Comparison of ENCODE assay signal across 21 cellular contexts in the genomic region with DNA sequence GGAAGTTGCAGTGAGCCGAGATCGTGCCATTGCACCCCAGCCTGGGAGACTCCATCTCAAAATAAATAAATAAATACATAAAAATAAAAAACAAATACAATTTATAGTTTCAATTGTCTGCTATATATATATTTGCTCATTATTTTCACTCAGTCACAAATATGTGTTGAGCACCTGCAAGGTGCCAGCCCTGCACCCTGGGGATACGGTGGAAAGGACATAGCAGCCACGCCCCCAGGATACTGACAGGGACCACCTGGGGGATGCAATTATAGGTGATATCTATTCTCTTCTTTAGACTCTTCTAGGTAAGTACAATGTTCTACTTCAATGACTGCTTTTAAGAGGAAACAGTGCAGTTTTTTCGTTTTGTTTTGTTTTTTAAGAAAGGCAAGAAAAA.
"Had no signal": no experiment of that assay in that cellular context is flagged by ENCODE, and none has a peak within 500 bp of the region (broad histone marks: within the 10 kb centered on the region; RNA-seq: fewer than 3 reads in every experiment).

No MANE protein-coding gene starts in this region.

- H3K4me3 ChIP-seq: coronary artery, left lung, prostate gland, right atrium auricular region, smooth muscle cell, thyroid gland, vagina had no signal

- ATAC-seq: effector memory CD8-positive, alpha-beta T cell; left lung; sciatic nerve; stimulated activated naive CD8-positive, alpha-beta T cell treated with anti-CD3 and anti-CD28 coated beads, Interleukin-15, amount 100 ng/mL, for 72 hours had no signal

- H3K27me3 ChIP-seq: right atrium auricular region, thyroid gland, vagina had no signal

- H3K27ac ChIP-seq: coronary artery, left lung, neutrophil, parathyroid adenoma, prostate gland, right atrium auricular region, thyroid gland, vagina had no signal

- DNase-seq: dermis blood vessel endothelial cell; effector memory CD8-positive, alpha-beta T cell; kidney; left lung; mesenchymal stem cell; stimulated activated CD4-positive, alpha-beta T cell treated with anti-CD3 and anti-CD28 coated beads, Interleukin-12 subunit alpha, Interleukin-12 subunit beta, amount 100 ng/mL, for 4 hours; stimulated activated CD4-positive, alpha-beta T cell treated with anti-CD3 and anti-CD28 coated beads, Interleukin-1b, Interleukin-23, amount 100 ng/mL, for 48 hours; stimulated activated CD4-positive, alpha-beta T cell treated with anti-CD3 and anti-CD28 coated beads, Interleukin-4, amount 100 ng/mL, for 1 hour; stimulated activated CD8-positive, alpha-beta memory T cell treated with anti-CD3 and anti-CD28 coated beads, Interleukin-4, amount 100 ng/mL, for 48 hours; stimulated activated naive CD4-positive, alpha-beta T cell; stimulated activated naive CD8-positive, alpha-beta T cell treated with anti-CD3 and anti-CD28 coated beads, Interleukin-15, amount 100 ng/mL, for 72 hours; thyroid gland; trophoblast cell had no signal
